ENCODE assay signal across 1 cellular context in the genomic region with DNA sequence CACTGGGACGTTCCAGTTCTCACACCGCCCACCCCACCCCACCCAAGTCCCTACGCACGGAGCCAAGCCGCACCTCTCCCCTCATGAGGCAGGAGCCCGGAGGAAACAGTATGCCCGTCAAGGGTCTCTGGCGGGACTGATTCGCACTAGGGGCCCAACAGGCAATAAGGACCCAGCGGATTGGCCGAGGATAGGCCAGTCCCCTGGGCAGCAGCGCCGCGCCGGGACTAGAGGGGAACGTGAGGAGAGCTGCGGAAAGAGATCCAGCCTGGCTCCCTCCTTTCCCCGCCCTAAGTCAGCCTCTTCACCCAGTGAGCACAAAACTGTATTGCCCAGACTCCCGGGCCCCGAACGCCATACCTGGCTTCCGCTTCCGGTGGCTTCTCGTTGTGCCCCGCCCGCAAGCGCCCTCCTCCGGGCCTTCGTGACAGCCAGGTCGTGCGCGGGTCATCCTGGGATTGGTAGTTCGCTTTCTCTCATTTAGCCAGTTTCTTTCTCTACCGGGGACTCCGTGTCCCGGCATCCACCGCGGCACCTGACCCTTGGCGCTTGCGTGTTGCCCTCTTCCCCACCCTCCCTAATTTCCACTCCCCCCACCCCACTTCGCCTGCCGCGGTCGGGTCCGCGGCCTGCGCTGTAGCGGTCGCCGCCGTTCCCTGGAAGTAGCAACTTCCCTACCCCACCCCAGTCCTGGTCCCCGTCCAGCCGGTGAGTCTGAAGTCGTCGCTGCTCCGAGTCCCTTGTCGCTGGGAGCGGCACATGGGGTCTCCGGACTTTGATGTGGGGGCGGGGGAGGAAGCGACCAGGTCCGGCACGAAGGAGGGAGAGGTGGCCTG.
TF ChIP-seq lines count a peak whose summit lies in the region.

Gene CSNK2B (plus strand): TSS at position 580 of the 836 bp plus-strand sequence. CDS start 752 bp downstream, outside the sequence.

TF ChIP-seq in HepG2, 621 proteins besides CTCF, POLR2A, EP300 and RAD21 (continued from another document and continues in another):
- TF ChIP-seq ZHX2 (IDR thresholded peaks at IDR 0.05; ENCODE audit: low read depth) (no peak), ZHX2 (CRISPR knock-in tag; IDR thresholded peaks at IDR 0.05; ENCODE audit: borderline replicate concordance) (0 out of 2 replicates have a peak, but pooled peaks have one; percentile 34), RBFOX2 (IDR thresholded peaks at IDR 0.05; ENCODE audit: low read depth, low read length) (peak; percentile 94), NR2F6 (IDR thresholded peaks at IDR 0.05) (no peak), NR2F6 (CRISPR knock-in tag; IDR thresholded peaks at IDR 0.05) (peak; percentile 64; the same call in 1 of the 2 replicates), MAF1 (CRISPR knock-in tag; IDR thresholded peaks at IDR 0.05; ENCODE audit: borderline replicate concordance) (no peak), SMAD1 (CRISPR knock-in tag; IDR thresholded peaks at IDR 0.05; ENCODE audit: borderline replicate concordance, low read depth) (peak; percentile 60; the same call in 1 of the 2 replicates), PRDM15 (CRISPR knock-in tag; IDR thresholded peaks at IDR 0.05) (peak; percentile 97), ZNF879 (CRISPR knock-in tag; IDR thresholded peaks at IDR 0.05) (no peak), ZNF558 (CRISPR knock-in tag; IDR thresholded peaks at IDR 0.05; ENCODE audit: borderline replicate concordance) (0 out of 2 replicates have a peak, but pooled peaks have one; percentile 15), ZNF572 (CRISPR knock-in tag; IDR thresholded peaks at IDR 0.05) (peak; percentile 80; the same call in 1 of the 2 replicates), TAF15 (IDR thresholded peaks at IDR 0.05; ENCODE audit: low read depth, low read length, poor library complexity, severe bottlenecking) (peak; percentile 84), ZNF766 (CRISPR knock-in tag; IDR thresholded peaks at IDR 0.05; ENCODE audit: borderline replicate concordance) (peak; percentile 65; the same call in 1 of the 2 replicates), AHR (CRISPR knock-in tag; IDR thresholded peaks at IDR 0.05) (0 out of 2 replicates have a peak, but pooled peaks have one; percentile 50), GTF2F1 (IDR thresholded peaks at IDR 0.05; ENCODE audit: low read length) (no peak), ZNF235 (CRISPR knock-in tag; IDR thresholded peaks at IDR 0.05; ENCODE audit: borderline replicate concordance) (peak; percentile 71; the same call in 1 of the 2 replicates), MED8 (CRISPR knock-in tag; IDR thresholded peaks at IDR 0.05; ENCODE audit: insufficient replicate concordance) (peak; percentile 87), PRPF4 (IDR thresholded peaks at IDR 0.05; ENCODE audit: low read depth, low read length, poor library complexity, severe bottlenecking) (no peak), LCORL (IDR thresholded peaks at IDR 0.05) (peak; percentile 47; the same call in 1 of the 2 replicates), LCORL (CRISPR knock-in tag; IDR thresholded peaks at IDR 0.05) (no peak), ZNF629 (CRISPR knock-in tag; conservative IDR thresholded peaks at IDR 0.05) (no peak; the same call in 1 of the 2 replicates), GATAD1 (CRISPR knock-in tag; IDR thresholded peaks at IDR 0.05) (peak; percentile 92), ARID2 (CRISPR knock-in tag; IDR thresholded peaks at IDR 0.05; ENCODE audit: borderline replicate concordance) (peak; percentile 92; the same call in 1 of the 2 replicates), RBAK (CRISPR knock-in tag; IDR thresholded peaks at IDR 0.05) (peak; percentile 6; the same call in 1 of the 2 replicates), YEATS2 (CRISPR knock-in tag; IDR thresholded peaks at IDR 0.05; ENCODE audit: borderline replicate concordance) (peak; percentile 56; the same call in 1 of the 2 replicates), TARDBP (CRISPR knock-in tag; IDR thresholded peaks at IDR 0.05) (peak; percentile 80), HNRNPK (IDR thresholded peaks at IDR 0.05; ENCODE audit: low read depth, low read length, poor library complexity, severe bottlenecking) (peak; percentile 96), ZBTB3 (CRISPR knock-in tag; IDR thresholded peaks at IDR 0.05; ENCODE audit: borderline replicate concordance, low read depth) (0 out of 2 replicates have a peak, but pooled peaks have one; percentile 73), RFXAP (CRISPR knock-in tag; IDR thresholded peaks at IDR 0.05; ENCODE audit: borderline replicate concordance) (0 out of 2 replicates have a peak, but pooled peaks have one; percentile 53), PCBP2 (optimal IDR thresholded peaks at IDR 0.05; ENCODE audit: low read depth, low read length, poor library complexity, severe bottlenecking) (no peak), RFX3 (CRISPR knock-in tag; IDR thresholded peaks at IDR 0.05) (0 out of 2 replicates have a peak, but pooled peaks have one; percentile 13), ZNF3 (CRISPR knock-in tag; IDR thresholded peaks at IDR 0.05) (no peak)
- TF ChIP-seq, protein P1, sequence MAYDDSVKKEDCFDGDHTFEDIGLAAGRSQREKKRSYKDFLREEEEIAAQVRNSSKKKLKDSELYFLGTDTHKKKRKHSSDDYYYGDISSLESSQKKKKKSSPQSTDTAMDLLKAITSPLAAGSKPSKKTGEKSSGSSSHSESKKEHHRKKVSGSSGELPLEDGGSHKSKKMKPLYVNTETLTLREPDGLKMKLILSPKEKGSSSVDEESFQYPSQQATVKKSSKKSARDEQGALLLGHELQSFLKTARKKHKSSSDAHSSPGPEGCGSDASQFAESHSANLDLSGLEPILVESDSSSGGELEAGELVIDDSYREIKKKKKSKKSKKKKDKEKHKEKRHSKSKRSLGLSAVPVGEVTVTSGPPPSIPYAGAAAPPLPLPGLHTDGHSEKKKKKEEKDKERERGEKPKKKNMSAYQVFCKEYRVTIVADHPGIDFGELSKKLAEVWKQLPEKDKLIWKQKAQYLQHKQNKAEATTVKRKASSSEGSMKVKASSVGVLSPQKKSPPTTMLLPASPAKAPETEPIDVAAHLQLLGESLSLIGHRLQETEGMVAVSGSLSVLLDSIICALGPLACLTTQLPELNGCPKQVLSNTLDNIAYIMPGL (CRISPR knock-in tag; IDR thresholded peaks at IDR 0.05; ENCODE audit: borderline replicate concordance in 1 of 2, low read depth in 1 of 2), result peak; percentile 55 to 71
- TF ChIP-seq, protein P2, sequence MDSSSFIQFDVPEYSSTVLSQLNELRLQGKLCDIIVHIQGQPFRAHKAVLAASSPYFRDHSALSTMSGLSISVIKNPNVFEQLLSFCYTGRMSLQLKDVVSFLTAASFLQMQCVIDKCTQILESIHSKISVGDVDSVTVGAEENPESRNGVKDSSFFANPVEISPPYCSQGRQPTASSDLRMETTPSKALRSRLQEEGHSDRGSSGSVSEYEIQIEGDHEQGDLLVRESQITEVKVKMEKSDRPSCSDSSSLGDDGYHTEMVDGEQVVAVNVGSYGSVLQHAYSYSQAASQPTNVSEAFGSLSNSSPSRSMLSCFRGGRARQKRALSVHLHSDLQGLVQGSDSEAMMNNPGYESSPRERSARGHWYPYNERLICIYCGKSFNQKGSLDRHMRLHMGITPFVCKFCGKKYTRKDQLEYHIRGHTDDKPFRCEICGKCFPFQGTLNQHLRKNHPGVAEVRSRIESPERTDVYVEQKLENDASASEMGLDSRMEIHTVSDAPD (CRISPR knock-in tag; IDR thresholded peaks at IDR 0.05), result peak; percentile 73; the same call in 1 of the 2 replicates
- TF ChIP-seq, protein P3, sequence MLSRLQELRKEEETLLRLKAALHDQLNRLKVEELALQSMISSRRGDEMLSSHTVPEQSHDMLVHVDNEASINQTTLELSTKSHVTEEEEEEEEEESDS (CRISPR knock-in tag; IDR thresholded peaks at IDR 0.05; ENCODE audit: borderline replicate concordance), result 0 out of 2 replicates have a peak, but pooled peaks have one; percentile 33
- TF ChIP-seq, protein P4, sequence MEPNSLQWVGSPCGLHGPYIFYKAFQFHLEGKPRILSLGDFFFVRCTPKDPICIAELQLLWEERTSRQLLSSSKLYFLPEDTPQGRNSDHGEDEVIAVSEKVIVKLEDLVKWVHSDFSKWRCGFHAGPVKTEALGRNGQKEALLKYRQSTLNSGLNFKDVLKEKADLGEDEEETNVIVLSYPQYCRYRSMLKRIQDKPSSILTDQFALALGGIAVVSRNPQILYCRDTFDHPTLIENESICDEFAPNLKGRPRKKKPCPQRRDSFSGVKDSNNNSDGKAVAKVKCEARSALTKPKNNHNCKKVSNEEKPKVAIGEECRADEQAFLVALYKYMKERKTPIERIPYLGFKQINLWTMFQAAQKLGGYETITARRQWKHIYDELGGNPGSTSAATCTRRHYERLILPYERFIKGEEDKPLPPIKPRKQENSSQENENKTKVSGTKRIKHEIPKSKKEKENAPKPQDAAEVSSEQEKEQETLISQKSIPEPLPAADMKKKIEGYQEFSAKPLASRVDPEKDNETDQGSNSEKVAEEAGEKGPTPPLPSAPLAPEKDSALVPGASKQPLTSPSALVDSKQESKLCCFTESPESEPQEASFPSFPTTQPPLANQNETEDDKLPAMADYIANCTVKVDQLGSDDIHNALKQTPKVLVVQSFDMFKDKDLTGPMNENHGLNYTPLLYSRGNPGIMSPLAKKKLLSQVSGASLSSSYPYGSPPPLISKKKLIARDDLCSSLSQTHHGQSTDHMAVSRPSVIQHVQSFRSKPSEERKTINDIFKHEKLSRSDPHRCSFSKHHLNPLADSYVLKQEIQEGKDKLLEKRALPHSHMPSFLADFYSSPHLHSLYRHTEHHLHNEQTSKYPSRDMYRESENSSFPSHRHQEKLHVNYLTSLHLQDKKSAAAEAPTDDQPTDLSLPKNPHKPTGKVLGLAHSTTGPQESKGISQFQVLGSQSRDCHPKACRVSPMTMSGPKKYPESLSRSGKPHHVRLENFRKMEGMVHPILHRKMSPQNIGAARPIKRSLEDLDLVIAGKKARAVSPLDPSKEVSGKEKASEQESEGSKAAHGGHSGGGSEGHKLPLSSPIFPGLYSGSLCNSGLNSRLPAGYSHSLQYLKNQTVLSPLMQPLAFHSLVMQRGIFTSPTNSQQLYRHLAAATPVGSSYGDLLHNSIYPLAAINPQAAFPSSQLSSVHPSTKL (CRISPR knock-in tag; IDR thresholded peaks at IDR 0.05), result peak; percentile 43
- TF ChIP-seq, protein P5, sequence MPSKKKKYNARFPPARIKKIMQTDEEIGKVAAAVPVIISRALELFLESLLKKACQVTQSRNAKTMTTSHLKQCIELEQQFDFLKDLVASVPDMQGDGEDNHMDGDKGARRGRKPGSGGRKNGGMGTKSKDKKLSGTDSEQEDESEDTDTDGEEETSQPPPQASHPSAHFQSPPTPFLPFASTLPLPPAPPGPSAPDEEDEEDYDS (CRISPR knock-in tag; IDR thresholded peaks at IDR 0.05), result peak; percentile 90
- TF ChIP-seq, protein P6, sequence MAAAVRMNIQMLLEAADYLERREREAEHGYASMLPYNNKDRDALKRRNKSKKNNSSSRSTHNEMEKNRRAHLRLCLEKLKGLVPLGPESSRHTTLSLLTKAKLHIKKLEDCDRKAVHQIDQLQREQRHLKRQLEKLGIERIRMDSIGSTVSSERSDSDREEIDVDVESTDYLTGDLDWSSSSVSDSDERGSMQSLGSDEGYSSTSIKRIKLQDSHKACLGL (CRISPR knock-in tag; IDR thresholded peaks at IDR 0.05), result peak; percentile 76
